ENCODE assay signal across 10 cellular contexts in the genomic region with DNA sequence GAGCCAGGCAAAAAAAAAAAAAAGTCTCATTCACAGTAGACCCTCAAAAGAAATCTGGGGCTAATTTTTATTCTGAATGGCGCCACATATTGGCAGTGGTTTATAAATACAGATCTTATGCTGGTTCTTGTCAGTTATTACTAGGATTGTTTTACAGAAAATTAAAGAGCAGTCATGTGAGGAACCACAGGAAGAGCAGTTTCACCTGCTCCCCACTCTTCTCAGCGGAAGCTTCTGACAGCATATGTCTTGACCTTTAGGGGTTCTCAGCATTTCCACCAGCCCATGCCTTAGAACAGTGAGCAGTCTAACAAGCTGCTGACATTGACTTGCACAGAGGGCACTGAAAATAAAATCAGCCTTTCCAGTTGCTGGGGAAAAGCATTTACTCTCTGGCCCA.
DNase-seq lines count a peak whose midpoint lies in the region; ATAC-seq and TF ChIP-seq lines count a peak whose summit lies in the region.
"Had no signal": no experiment of that assay in that cellular context is flagged by ENCODE, and none has a peak within 500 bp of the region (broad histone marks: within the 10 kb centered on the region; RNA-seq: fewer than 3 reads in every experiment).

No MANE protein-coding gene starts in this region.

- ATAC-seq in HG02973 (IDR thresholded peaks at IDR 0.05; ENCODE audit: unreplicated experiment), result peak; percentile 64
- peak; percentile 79 for ATAC-seq in activated naive CD8-positive, alpha-beta T cell treated with anti-CD3 and anti-CD28 coated beads, Interleukin-2, amount 10 ng/mL, durations not matched to agents 7 days and 5 days (ENCODE audit: low read depth)
- ATAC-seq in thoracic aorta (ENCODE audit: insufficient number of reproducible peaks, low FRiP score, low read depth), result no peak
- ATAC-seq: A549 had no signal

- peaks cover 5% of the 10 kb centered on the region for H3K36me3 Mint-ChIP-seq in activated naive CD8-positive, alpha-beta T cell treated with anti-CD3 and anti-CD28 coated beads, Interleukin-2, amount 10 ng/mL, durations not matched to agents 7 days and 5 days

- H3K9me3 Mint-ChIP-seq in activated naive CD8-positive, alpha-beta T cell treated with anti-CD3 and anti-CD28 coated beads, Interleukin-2, amount 10 ng/mL, durations not matched to agents 7 days and 5 days, result no peaks in the 10 kb centered on the region

- H3K4me3 ChIP-seq in thoracic aorta, result no peak overlapping the region
- H3K4me3 ChIP-seq: A549 had no signal

- no peak overlapping the region for H3K27ac Mint-ChIP-seq in activated naive CD8-positive, alpha-beta T cell treated with anti-CD3 and anti-CD28 coated beads, Interleukin-2, amount 10 ng/mL, durations not matched to agents 7 days and 5 days

- POLR2A ChIA-PET in activated naive CD8-positive, alpha-beta T cell treated with anti-CD3 and anti-CD28 coated beads, Interleukin-2, amount 10 ng/mL, durations not matched to agents 7 days and 5 days (lab: Charles Lee), result no interaction called here

- peaks cover 65 to 98% of the 10 kb centered on the region in 2 donors for H3K4me1 ChIP-seq in thoracic aorta (ENCODE audit: control insufficient read depth in 1 of 2, low read depth in 2 of 2)
- H3K4me1 ChIP-seq: A549 had no signal

- no peak for TF ChIP-seq CTCF in thoracic aorta (IDR thresholded peaks at IDR 0.05)

- no peaks in the 10 kb centered on the region for H3K9me3 ChIP-seq in thoracic aorta
- H3K9me3 ChIP-seq: A549 had no signal

- DNase-seq in NCI-H2227 treated with DMSO at 0.1 percent for 48 hours (lab: John Stamatoyannopoulos, UW) (peak; percentile 19), NCI-H2227 (lab: John Stamatoyannopoulos, UW; ENCODE audit: unreplicated experiment) (no peak), thoracic aorta (ENCODE audit: low spot score) (no peak), C1 segment of cervical spinal cord (lab: John Stamatoyannopoulos, UW) (no peak), DMS153 (lab: John Stamatoyannopoulos, UW) (no peak), HUDEP-2 (lab: John Stamatoyannopoulos, UW; ENCODE audit: unreplicated experiment in 76 of 76) (no peak)
- DNase-seq in activated naive CD8-positive, alpha-beta T cell treated with anti-CD3 and anti-CD28 coated beads, Interleukin-2, amount 10 ng/mL, durations not matched to agents 7 days and 5 days, result no peak

- no peaks in the 10 kb centered on the region for H3K27me3 ChIP-seq in thoracic aorta (replicated peaks; ENCODE audit: insufficient read depth)

- H3K4me3 Mint-ChIP-seq in activated naive CD8-positive, alpha-beta T cell treated with anti-CD3 and anti-CD28 coated beads, Interleukin-2, amount 10 ng/mL, durations not matched to agents 7 days and 5 days, result no peak overlapping the region

- H3K4me1 Mint-ChIP-seq in activated naive CD8-positive, alpha-beta T cell treated with anti-CD3 and anti-CD28 coated beads, Interleukin-2, amount 10 ng/mL, durations not matched to agents 7 days and 5 days, result peaks cover 17% of the 10 kb centered on the region

- no peaks in the 10 kb centered on the region for H3K27me3 Mint-ChIP-seq in activated naive CD8-positive, alpha-beta T cell treated with anti-CD3 and anti-CD28 coated beads, Interleukin-2, amount 10 ng/mL, durations not matched to agents 7 days and 5 days

- peaks cover 46% of the 10 kb centered on the region for H3K36me3 ChIP-seq in thoracic aorta

- peak overlapping the region; percentile 57 to 73 for H3K27ac ChIP-seq in thoracic aorta
- H3K27ac ChIP-seq: A549, KMS-11 had no signal
